Comparison of ENCODE assay signal across 25 cellular contexts in the genomic region with DNA sequence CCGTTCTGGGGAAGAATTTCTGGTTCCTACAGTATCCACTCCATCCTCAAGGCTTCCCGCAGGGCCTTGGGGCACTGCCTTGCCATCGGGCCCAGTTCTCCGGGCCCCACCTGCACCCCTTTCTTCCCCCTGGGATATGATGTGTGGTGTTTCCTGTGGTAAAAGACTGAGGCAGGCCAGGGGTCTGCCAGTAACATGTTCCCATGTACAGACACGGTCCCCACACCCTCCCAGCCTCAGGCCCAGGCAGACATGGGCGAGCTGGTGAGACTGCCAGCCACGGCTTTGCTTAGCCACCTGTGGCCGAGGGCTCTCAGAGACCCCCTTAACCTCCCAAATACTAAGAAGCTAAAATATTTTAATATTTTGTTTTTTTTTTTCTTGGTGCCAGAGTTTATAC.
"Had no signal": no experiment of that assay in that cellular context is flagged by ENCODE, and none has a peak within 500 bp of the region (broad histone marks: within the 10 kb centered on the region; RNA-seq: fewer than 3 reads in every experiment).

No MANE protein-coding gene starts in this region.

- H3K4me2 ChIP-seq: neural progenitor cell had no signal

- H3K9ac ChIP-seq: neural progenitor cell, parathyroid adenoma had no signal

- H2AFZ ChIP-seq: neural progenitor cell, parathyroid adenoma had no signal

- H3K36me3 ChIP-seq: neural progenitor cell, ovary had no signal

- ATAC-seq: natural killer cell; psoas muscle; right cardiac atrium; right lobe of liver; stimulated activated memory B cell treated with anti-CD40 and anti-IgM and Interleukin-4, amounts not matched to agents 10 μg/mL and 1 μg/mL and 100 μg/mL, for 72 hours; stimulated activated naive CD8-positive, alpha-beta T cell treated with anti-CD3 and anti-CD28 coated beads, Interleukin-15, amount 100 ng/mL, for 72 hours; stimulated activated naive CD8-positive, alpha-beta T cell treated with anti-CD3 and anti-CD28 coated beads, Interleukin-15, Interleukin-2, amounts not matched to agents 100 U/mL and 50 U/mL, for 24 hours had no signal

- H3K4me1 ChIP-seq: neural progenitor cell, parathyroid adenoma, right lobe of liver, testis, transverse colon, upper lobe of left lung, vagina had no signal

- H3K79me2 ChIP-seq: parathyroid adenoma had no signal

- H3K27ac ChIP-seq: neural progenitor cell, ovary, parathyroid adenoma, psoas muscle, right lobe of liver, sigmoid colon, suprapubic skin, transverse colon, upper lobe of left lung, vagina had no signal

- H3K9me3 ChIP-seq: ovary, psoas muscle, right lobe of liver, sigmoid colon, suprapubic skin, testis, tibial artery, transverse colon, upper lobe of left lung, vagina had no signal

- H3K4me3 ChIP-seq: neural progenitor cell, ovary, psoas muscle, right lobe of liver, sigmoid colon, suprapubic skin, testis, tibial artery, transverse colon, upper lobe of left lung, vagina had no signal

- H3K27me3 ChIP-seq: neural progenitor cell, ovary, right lobe of liver, sigmoid colon, suprapubic skin, testis, tibial artery, transverse colon, upper lobe of left lung, vagina had no signal

- DNase-seq: natural killer cell; occipital lobe; psoas muscle; right lobe of liver; sigmoid colon; small intestine; stimulated activated CD4-positive, alpha-beta T cell treated with anti-CD3 and anti-CD28 coated beads, Interleukin-15, amount 100 ng/mL, for 24 hours; stimulated activated CD4-positive, alpha-beta T cell treated with anti-CD3 and anti-CD28 coated beads, Interleukin-4, amount 100 ng/mL, for 1 hour; stimulated activated CD4-positive, alpha-beta T cell treated with anti-CD3 and anti-CD28 coated beads, Interleukin-4, amount 100 ng/mL, for 4 hours; stimulated activated CD8-positive, alpha-beta memory T cell treated with anti-CD3 and anti-CD28 coated beads, Interleukin-4, amount 100 ng/mL, for 48 hours; stimulated activated naive CD4-positive, alpha-beta T cell; stimulated activated naive CD8-positive, alpha-beta T cell treated with anti-CD3 and anti-CD28 coated beads, Interleukin-15, amount 100 ng/mL, for 72 hours; stimulated activated naive CD8-positive, alpha-beta T cell treated with anti-CD3 and anti-CD28 coated beads, Interleukin-15, Interleukin-2, amounts not matched to agents 100 U/mL and 50 U/mL, for 24 hours; substantia nigra; testis; tibial artery; transverse colon had no signal
